19 cellular contexts compared by ENCODE assay signal in the genomic region with DNA sequence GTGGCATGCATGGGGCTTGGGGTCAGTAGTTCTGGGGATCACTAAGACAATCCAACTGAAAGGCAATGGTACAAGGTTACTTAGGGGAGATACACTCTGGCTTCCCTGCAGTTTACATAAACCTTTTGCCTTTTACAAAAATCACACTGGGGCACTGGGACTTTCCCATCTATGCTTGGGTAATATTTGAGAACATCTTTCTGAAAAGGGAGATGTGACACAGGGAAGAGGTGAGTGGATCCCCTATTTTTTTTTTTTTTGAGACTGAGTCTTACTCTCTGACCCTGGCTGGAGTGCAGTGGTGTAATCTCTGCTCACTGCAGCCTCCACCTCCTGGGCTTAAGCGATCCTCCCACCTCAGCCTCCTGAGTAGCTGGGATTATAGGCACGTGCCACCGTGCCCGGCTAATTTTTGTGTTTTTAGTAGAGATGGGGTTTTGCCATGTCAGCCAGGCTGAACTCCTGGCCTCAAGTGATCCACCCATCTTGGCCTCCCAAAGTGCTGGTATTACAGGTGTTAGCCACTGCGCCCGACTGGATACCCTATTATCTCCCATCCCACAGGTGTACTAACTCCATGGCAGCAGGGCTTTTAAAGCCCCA.
"Had no signal": no experiment of that assay in that cellular context is flagged by ENCODE, and none has a peak within 500 bp of the region (broad histone marks: within the 10 kb centered on the region; RNA-seq: fewer than 3 reads in every experiment).

No MANE protein-coding gene starts in this region.

- H3K27ac Mint-ChIP-seq: activated CD4-positive, alpha-beta T cell treated with anti-CD3 and anti-CD28 coated beads for 36 hours; brain; endodermal cell; type B pancreatic cell had no signal

- DNase-seq: activated CD4-positive, alpha-beta T cell treated with anti-CD3 and anti-CD28 coated beads for 36 hours; activated CD4-positive, alpha-beta T cell treated with anti-CD3 and anti-CD28 coated beads, Interleukin-2, amount 50 U/mL, for 48 hours; anterior cingulate cortex; caudate nucleus; endodermal cell; foreskin fibroblast; mesendoderm; naive thymus-derived CD8-positive, alpha-beta T cell; ovary; psoas muscle; right cardiac atrium; stimulated activated CD4-positive, alpha-beta T cell treated with anti-CD3 and anti-CD28 coated beads, Interleukin-2, amount 100 ng/mL, for 24 hours; testis had no signal

- H3K27me3 Mint-ChIP-seq: activated CD4-positive, alpha-beta T cell treated with anti-CD3 and anti-CD28 coated beads for 36 hours; brain; naive thymus-derived CD8-positive, alpha-beta T cell; type B pancreatic cell had no signal

- H3K4me3 ChIP-seq: hepatocyte, ovary, psoas muscle, testis had no signal

- ATAC-seq: activated CD4-positive, alpha-beta T cell treated with anti-CD3 and anti-CD28 coated beads for 36 hours; naive thymus-derived CD8-positive, alpha-beta T cell; psoas muscle; right cardiac atrium had no signal

- H3K27me3 ChIP-seq: hepatocyte, ovary, testis had no signal

- H3K4me1 Mint-ChIP-seq: activated CD4-positive, alpha-beta T cell treated with anti-CD3 and anti-CD28 coated beads for 36 hours had no signal

- H3K9me3 Mint-ChIP-seq: brain; endodermal cell; naive thymus-derived CD8-positive, alpha-beta T cell; type B pancreatic cell had no signal

- H3K9me3 ChIP-seq: ovary, psoas muscle, testis had no signal

- H3K4me3 Mint-ChIP-seq: activated CD4-positive, alpha-beta T cell treated with anti-CD3 and anti-CD28 coated beads for 36 hours; brain; endodermal cell; naive thymus-derived CD8-positive, alpha-beta T cell; type B pancreatic cell had no signal

- H2AFZ ChIP-seq: hepatocyte had no signal

- FAIRE-seq: colon, TTC549 had no signal

- H3K27ac ChIP-seq: epithelial cell of prostate, hepatocyte, ovary, psoas muscle, testis had no signal

- H3K36me3 Mint-ChIP-seq: type B pancreatic cell had no signal

- H3K36me3 ChIP-seq: ovary had no signal

- H3K4me1 ChIP-seq: psoas muscle, testis had no signal

- H3K4me2 ChIP-seq: hepatocyte had no signal

- H3K79me2 ChIP-seq: hepatocyte had no signal
